20 cellular contexts compared by ENCODE assay signal in genomic region chr1:8092603-8093141, GRCh38.
DNase-seq lines count a peak whose midpoint lies in the region; ATAC-seq and TF ChIP-seq lines count a peak whose summit lies in the region.
"Had no signal": no experiment of that assay in that cellular context is flagged by ENCODE, and none has a peak within 500 bp of the region (broad histone marks: within the 10 kb centered on the region; RNA-seq: fewer than 3 reads in every experiment).

No MANE protein-coding gene starts in this region.

- no peak overlapping the region for H3K4me2 ChIP-seq in mammary epithelial cell (ENCODE audit: insufficient read depth, low read depth, low read length)
- H3K4me2 ChIP-seq: GM23338 had no signal

- peaks cover 77% of the 10 kb centered on the region for H3K4me1 Mint-ChIP-seq in MCF 10A (ENCODE audit: insufficient read depth, unreplicated experiment)
- H3K4me1 Mint-ChIP-seq in type B pancreatic cell (ENCODE audit: unreplicated experiment), result peaks cover 56% of the 10 kb centered on the region

- H3K9me3 Mint-ChIP-seq in MCF 10A (ENCODE audit: unreplicated experiment), result no peaks in the 10 kb centered on the region
- no peaks in the 10 kb centered on the region for H3K9me3 Mint-ChIP-seq in type B pancreatic cell
- H3K9me3 Mint-ChIP-seq: GM23338 had no signal

- WGBS in mammary epithelial cell (ENCODE audit: low coverage, missing lambda C conversion rate), result 93% methylated on average over 13 of the region's 13 CpGs
- WGBS in esophagus squamous epithelium, 2 donors, result 81 to 82% methylated on average over 13 of the region's 13 CpGs

- peaks cover 70% of the 10 kb centered on the region for H3K4me1 ChIP-seq in mammary epithelial cell (ENCODE audit: insufficient read depth, low read length)
- peaks cover 24 to 37% of the 10 kb centered on the region in 2 donors for H3K4me1 ChIP-seq in mucosa of rectum (ENCODE audit: control insufficient read depth in 2 of 2, insufficient read depth in 2 of 2, low read length in 2 of 2)
- H3K4me1 ChIP-seq in esophagus squamous epithelium, result peaks cover 21 to 61% (median 33%) of the 10 kb centered on the region in 3 donors
- H3K4me1 ChIP-seq in left lung, result peaks cover 20 to 54% of the 10 kb centered on the region in 2 donors

- H3K27me3 Mint-ChIP-seq in MCF 10A (ENCODE audit: insufficient read depth, unreplicated experiment) (no peaks in the 10 kb centered on the region), type B pancreatic cell (peaks cover 8% of the 10 kb centered on the region)

- in situ Hi-C loops in mammary epithelial cell (cut with MboI; ENCODE audit: low sequenced_read_pairs in 2 of 2), result no loop called here

- peak overlapping the region; percentile 44 for H3K27ac Mint-ChIP-seq in MCF 10A (ENCODE audit: low read depth, unreplicated experiment)
- H3K27ac Mint-ChIP-seq in type B pancreatic cell, result peak overlapping the region; percentile 33
- H3K27ac Mint-ChIP-seq: GM23338 had no signal

- intact Hi-C loops in MCF 10A (cut with micrococcal nuclease), result no loop called here
- intact Hi-C loops in mammary epithelial cell (cut with micrococcal nuclease), result no loop called here
- intact Hi-C loops in esophagus squamous epithelium (cut with DNase I), result no loop called here
- intact Hi-C loops in left lung (cut with DNase I), result no loop called here

- POLR2A ChIA-PET in MCF 10A (lab: Yijun Ruan, JAX), result interaction anchor here (0.6 to 8.0 kb wide), 5 partner anchors 15 to 306 kb away, joined by 3 to 114 read pairs (median 3); no protein-coding TSS in a partner anchor

- H3K9ac ChIP-seq in mammary epithelial cell (ENCODE audit: insufficient read depth, low read length) (no peak overlapping the region), mucosa of rectum (ENCODE audit: low read depth in 1 of 2, low read length in 2 of 2) (no peak overlapping the region)

- dilution Hi-C loops in mammary epithelial cell (cut with HindIII; ENCODE audit: low sequenced_read_pairs), result no loop called here

- H3K27me3 ChIP-seq in mammary epithelial cell (ENCODE audit: insufficient read depth, low read length) (no peaks in the 10 kb centered on the region), mucosa of rectum (ENCODE audit: control insufficient read depth in 2 of 2, insufficient read depth in 2 of 2, low read length in 2 of 2) (no peaks in the 10 kb centered on the region), esophagus squamous epithelium (no peaks in the 10 kb centered on the region), left lung (no peaks in the 10 kb centered on the region)

- no peak for ATAC-seq in left lung
- ATAC-seq: GM23338, Right ventricle myocardium inferior had no signal

- H3K36me3 Mint-ChIP-seq in MCF 10A (ENCODE audit: insufficient read depth, unreplicated experiment) (no peaks in the 10 kb centered on the region), type B pancreatic cell (no peaks in the 10 kb centered on the region)

- H3K36me3 ChIP-seq in mammary epithelial cell (ENCODE audit: insufficient read depth, low read length) (no peaks in the 10 kb centered on the region), mucosa of rectum (ENCODE audit: control insufficient read depth in 2 of 2, insufficient read depth in 2 of 2, low read length in 2 of 2) (no peaks in the 10 kb centered on the region), esophagus squamous epithelium (no peaks in the 10 kb centered on the region), left lung (no peaks in the 10 kb centered on the region)

- H3K4me3 ChIP-seq in mammary epithelial cell (replicated peaks in 1 of 3; ENCODE audit: insufficient read depth in 1 of 3, low read depth in 2 of 3, low read length in 3 of 3) (no peak overlapping the region), mucosa of rectum (ENCODE audit: low read length in 2 of 2) (no peak overlapping the region), esophagus squamous epithelium (no peak overlapping the region), left lung (no peak overlapping the region)
- H3K4me3 ChIP-seq: GM23338 had no signal

- TF ChIP-seq POLR2A in esophagus squamous epithelium (IDR thresholded peaks at IDR 0.05), result no peak

- H3K4me3 Mint-ChIP-seq in MCF 10A (ENCODE audit: unreplicated experiment) (no peak overlapping the region), type B pancreatic cell (peak overlapping the region; percentile 5)
- H3K4me3 Mint-ChIP-seq: GM23338, HFFc6 had no signal

- no peaks in the 10 kb centered on the region for H3K9me3 ChIP-seq in mammary epithelial cell (replicated peaks; ENCODE audit: insufficient read depth, low read length)
- H3K9me3 ChIP-seq in mucosa of rectum (ENCODE audit: control insufficient read depth in 2 of 2, low read length in 2 of 2), result no peaks in the 10 kb centered on the region
- H3K9me3 ChIP-seq in esophagus squamous epithelium, result no peaks in the 10 kb centered on the region
- H3K9me3 ChIP-seq in left lung, result no peaks in the 10 kb centered on the region
- H3K9me3 ChIP-seq: Caco-2 had no signal

- CTCF ChIA-PET in MCF 10A (lab: Yijun Ruan, JAX) (no interaction called here), mammary epithelial cell (lab: Charles Lee; ENCODE audit: low non-redundant PET) (no interaction called here)

- no peaks in the 10 kb centered on the region for H3K79me2 ChIP-seq in mammary epithelial cell (ENCODE audit: insufficient read depth, low read length)

- no TSS peak for BruUV-seq in MCF 10A (replicated peaks; lab: Mats Ljungman, UMichigan)
- BruUV-seq in mammary epithelial cell (replicated peaks; lab: Mats Ljungman, UMichigan), result no TSS peak

- no peaks in the 10 kb centered on the region for H4K20me1 ChIP-seq in mammary epithelial cell (ENCODE audit: insufficient read depth, low read length)

- TF ChIP-seq CTCF in MCF 10A (IDR thresholded peaks at IDR 0.05; ENCODE audit: unreplicated experiment), result no peak
- TF ChIP-seq CTCF in mammary epithelial cell (conservative IDR thresholded peaks at IDR 0.05 in 1 of 2, IDR thresholded peaks at IDR 0.05 in 1 of 2; ENCODE audit: extremely low read depth in 1 of 2, insufficient read depth in 1 of 2, low read depth in 1 of 2, low read length in 2 of 2), result no peak
- TF ChIP-seq CTCF in type B pancreatic cell (conservative IDR thresholded peaks at IDR 0.05), result no peak
- TF ChIP-seq CTCF in esophagus squamous epithelium (IDR thresholded peaks at IDR 0.05), result no peak
- no peak for TF ChIP-seq CTCF in left lung (IDR thresholded peaks at IDR 0.05)

- H3K27ac ChIP-seq in mammary epithelial cell (ENCODE audit: insufficient read depth, low read depth, low read length) (no peak overlapping the region), mucosa of rectum (ENCODE audit: low read depth in 2 of 2, low read length in 2 of 2) (peak overlapping the region; percentile 38 to 80), esophagus squamous epithelium (no peak overlapping the region), left lung (no peak overlapping the region)
- H3K27ac ChIP-seq: HL-60 had no signal

- no peak overlapping the region for H2AFZ ChIP-seq in mammary epithelial cell (ENCODE audit: low read depth, low read length)
- H2AFZ ChIP-seq: GM23338 had no signal

- DNase-seq in MCF 10A (ENCODE audit: unreplicated experiment) (no peak), mammary epithelial cell (no peak), SHP77 treated with DMSO at 0.1 percent for 48 hours (lab: John Stamatoyannopoulos, UW) (peak; percentile 61), type B pancreatic cell (ENCODE audit: extremely low spot score, unreplicated experiment) (no peak), AG20443 (ENCODE audit: low spot score) (no peak), esophagus squamous epithelium (lab: John Stamatoyannopoulos, UW) (no peak), left lung (no peak)
- DNase-seq: AML-193, Caco-2, DMS79, HFFc6, KBM-7, NCI-H1048, NCI-H1930, NCI-H2171, NCI-H524 treated with DMSO at 0.1 percent for 48 hours had no signal

Comparison
In these comparisons a context has a peak if more than half of its experiments do, and no peak if none do; other contexts are left out.
1. H3K27ac ChIP-seq: peak in mucosa of rectum (2 of 2); none in mammary epithelial cell (single experiment), esophagus squamous epithelium (0 of 4) and left lung (0 of 2).